ENCODE assay signal across 41 cellular contexts in genomic region chr19:46088101-46088500, GRCh38. TPM values are rescaled to one million over a fixed set of nuclear protein-coding genes. Genes with fewer than 3 reads are reported as not detected.
"Had no signal": no experiment of that assay in that cellular context is flagged by ENCODE, and none has a peak within 500 bp of the region (broad histone marks: within the 10 kb centered on the region; RNA-seq: fewer than 3 reads in every experiment).

No MANE protein-coding gene starts in this region.

- H3K36me3 ChIP-seq: MG63 had no signal

- DNase-seq: Karpas-422, Kasumi-1, KG1, MG63, MM.1S, MV-4-11, NCI-H1048, NCI-H1092, NCI-H1092 treated with DMSO at 0.1 percent for 48 hours, NCI-H1105, NCI-H1105 treated with DMSO at 0.1 percent for 48 hours, NCI-H1417, NCI-H1417 treated with DMSO at 0.1 percent for 48 hours, NCI-H1436, NCI-H1436 treated with DMSO at 0.1 percent for 48 hours, NCI-H146, NCI-H1694, NCI-H1694 treated with DMSO at 0.1 percent for 48 hours, NCI-H187, NCI-H187 treated with DMSO at 0.1 percent for 48 hours, NCI-H1930, NCI-H2029, NCI-H2029 treated with DMSO at 0.1 percent for 48 hours, NCI-H2081, NCI-H2081 treated with DMSO at 0.1 percent for 48 hours, NCI-H2107, NCI-H2171, NCI-H2171 treated with DMSO at 0.1 percent for 48 hours, NCI-H2227 treated with DMSO at 0.1 percent for 48 hours, NCI-H226, NCI-H345, NCI-H446, NCI-H446 treated with DMSO at 0.1 percent for 48 hours, NCI-H510A, NCI-H510A treated with DMSO at 0.1 percent for 48 hours, NCI-H524 had no signal

- H3K4me2 ChIP-seq: KMS-11 had no signal

- H3K9ac ChIP-seq: KMS-11 had no signal

- H3K27ac ChIP-seq: KMS-11 had no signal

- H3K4me3 ChIP-seq: MG63 had no signal

RNA-seq across cellular contexts. Expression of gene IGFL3, which starts 36.4 kb away (rescaled TPM):
- total RNA-seq: M059J, MCF 10A, NCI-H460 had no signal

RNA-seq across cellular contexts. Expression of gene IGFL4, which starts 47.3 kb away (rescaled TPM):
- total RNA-seq: LHCN-M2, M059J, MCF 10A had no signal

RNA-seq across cellular contexts. Expression of gene IGFL2, which starts 59.9 kb away (rescaled TPM):
- total RNA-seq: LHCN-M2, M059J, NCI-H460 had no signal
